Comparison of ENCODE assay signal across 16 cellular contexts in genomic region chr20:49349078-49349477, GRCh38.
"Had no signal": no experiment of that assay in that cellular context is flagged by ENCODE, and none has a peak within 500 bp of the region (broad histone marks: within the 10 kb centered on the region; RNA-seq: fewer than 3 reads in every experiment).

No MANE protein-coding gene starts in this region.

- DNase-seq: effector memory CD8-positive, alpha-beta T cell; head of caudate nucleus; left ventricle myocardium superior; mesendoderm; naive B cell; stimulated activated CD4-positive, alpha-beta T cell treated with anti-CD3 and anti-CD28 coated beads, Interleukin-2, amount 100 ng/mL, for 24 hours; stimulated activated CD4-positive, alpha-beta T cell treated with anti-CD3 and anti-CD28 coated beads, Interleukin-4, amount 100 ng/mL, for 4 hours; stimulated activated naive B cell treated with anti-CD40 and anti-IgM and Interleukin-4, amounts not matched to agents 10 μg/mL and 1 μg/mL and 100 μg/mL, for 72 hours; thyroid gland; upper lobe of right lung had no signal

- H3K4me3 Mint-ChIP-seq: effector memory CD8-positive, alpha-beta T cell; naive B cell; nephron; stimulated activated naive B cell treated with anti-CD40 and anti-IgM and Interleukin-4, amounts not matched to agents 10 μg/mL and 1 μg/mL and 100 μg/mL, for 72 hours had no signal

- H3K4me2 ChIP-seq: hepatocyte had no signal

- H3K9me3 ChIP-seq: neutrophil, thyroid gland, upper lobe of right lung had no signal

- H3K4me1 ChIP-seq: upper lobe of right lung had no signal

- H3K36me3 ChIP-seq: neutrophil, thyroid gland, upper lobe of right lung had no signal

- H3K27ac Mint-ChIP-seq: naive B cell; nephron; stimulated activated naive B cell treated with anti-CD40 and anti-IgM and Interleukin-4, amounts not matched to agents 10 μg/mL and 1 μg/mL and 100 μg/mL, for 72 hours had no signal

- H3K27ac ChIP-seq: foreskin keratinocyte, hepatocyte, neutrophil, skin epidermis, thyroid gland, upper lobe of right lung had no signal

- H3K4me3 ChIP-seq: hepatocyte, skin epidermis, thyroid gland, upper lobe of right lung had no signal

- ATAC-seq: effector memory CD8-positive, alpha-beta T cell; foreskin keratinocyte; left colon; left ventricle myocardium superior; stimulated activated naive B cell treated with anti-CD40 and anti-IgM and Interleukin-4, amounts not matched to agents 10 μg/mL and 1 μg/mL and 100 μg/mL, for 72 hours; upper lobe of right lung had no signal

- H3K79me2 ChIP-seq: hepatocyte had no signal

- H2AFZ ChIP-seq: hepatocyte had no signal

- H3K27me3 ChIP-seq: hepatocyte, thyroid gland had no signal

- H3K9me3 Mint-ChIP-seq: effector memory CD8-positive, alpha-beta T cell; nephron; stimulated activated naive B cell treated with anti-CD40 and anti-IgM and Interleukin-4, amounts not matched to agents 10 μg/mL and 1 μg/mL and 100 μg/mL, for 72 hours had no signal

- H3K36me3 Mint-ChIP-seq: naive B cell; stimulated activated naive B cell treated with anti-CD40 and anti-IgM and Interleukin-4, amounts not matched to agents 10 μg/mL and 1 μg/mL and 100 μg/mL, for 72 hours had no signal
